Comparison of ENCODE assay signal across 16 cellular contexts in the genomic region with DNA sequence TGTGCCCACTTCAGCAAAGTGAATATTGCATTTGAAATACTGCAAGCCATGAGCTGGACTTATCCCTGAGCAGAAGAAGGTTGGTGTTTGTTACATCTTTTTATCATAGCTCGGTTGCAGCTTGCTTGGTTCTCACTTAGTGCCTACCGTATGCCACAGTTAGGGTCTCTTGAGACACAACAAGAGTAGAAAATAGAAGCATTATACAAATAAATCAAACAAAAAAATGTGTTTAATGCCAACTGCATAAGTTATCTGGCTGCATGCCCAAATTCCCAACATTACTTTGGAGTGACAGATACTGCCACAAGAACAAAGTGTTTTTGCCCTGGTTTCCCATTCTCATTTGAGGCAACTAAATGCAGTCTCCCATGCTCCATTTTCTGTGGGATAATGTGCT. TPM values are rescaled to one million over a fixed set of nuclear protein-coding genes. Genes with fewer than 3 reads are reported as not detected.
DNase-seq lines count a peak whose midpoint lies in the region; ATAC-seq, FAIRE-seq and TF ChIP-seq lines count a peak whose summit lies in the region.
"Had no signal": no experiment of that assay in that cellular context is flagged by ENCODE, and none has a peak within 500 bp of the region (broad histone marks: within the 10 kb centered on the region; RNA-seq: fewer than 3 reads in every experiment).

No MANE protein-coding gene starts in this region.

- H3K36me3 Mint-ChIP-seq in astrocyte (ENCODE audit: low read depth, unreplicated experiment) = peaks cover 40% of the 10 kb centered on the region
- H3K36me3 Mint-ChIP-seq: memory B cell had no signal

- no peak overlapping the region for H3K9ac ChIP-seq in astrocyte (ENCODE audit: low read length)

- TF ChIP-seq POLR2A in tibial nerve (IDR thresholded peaks at IDR 0.05) = no peak

- no peak for FAIRE-seq in astrocyte (lab: Jason Lieb, UNC)
- FAIRE-seq: endometrium, GM12891 had no signal

- H3K27me3 Mint-ChIP-seq in astrocyte (ENCODE audit: low read depth, unreplicated experiment) = no peaks in the 10 kb centered on the region
- H3K27me3 Mint-ChIP-seq: memory B cell had no signal

- H3K27me3 ChIP-seq in astrocyte (ENCODE audit: insufficient read depth, low read length) (no peaks in the 10 kb centered on the region), tibial nerve (no peaks in the 10 kb centered on the region)
- H3K27me3 ChIP-seq: upper lobe of left lung had no signal

- H3K4me1 Mint-ChIP-seq in astrocyte (ENCODE audit: low read depth, unreplicated experiment) = peaks cover 11% of the 10 kb centered on the region
- H3K4me1 Mint-ChIP-seq: GM23338, memory B cell had no signal

- no peak for TF ChIP-seq EP300 in tibial nerve (IDR thresholded peaks at IDR 0.05)

- no peak overlapping the region for H3K27ac Mint-ChIP-seq in astrocyte (ENCODE audit: unreplicated experiment)
- H3K27ac Mint-ChIP-seq: GM23338, memory B cell had no signal

- no peaks in the 10 kb centered on the region for H3K9me3 ChIP-seq in astrocyte (ENCODE audit: insufficient read depth, low read depth, low read length)
- no peaks in the 10 kb centered on the region for H3K9me3 ChIP-seq in tibial nerve
- H3K9me3 ChIP-seq: upper lobe of left lung had no signal

- H3K4me1 ChIP-seq in astrocyte (ENCODE audit: insufficient read depth, low read length) (peaks cover 7% of the 10 kb centered on the region), tibial nerve (peaks cover 0 to 17% (median 2%) of the 10 kb centered on the region in 4 donors)
- H3K4me1 ChIP-seq: upper lobe of left lung had no signal

- no peak overlapping the region for H3K4me3 ChIP-seq in astrocyte (ENCODE audit: insufficient read depth, low read depth, low read length)
- no peak overlapping the region for H3K4me3 ChIP-seq in tibial nerve
- H3K4me3 ChIP-seq: GM23338, upper lobe of left lung had no signal

- TF ChIP-seq CTCF in astrocyte (IDR thresholded peaks at IDR 0.05; ENCODE audit: insufficient read depth, low read depth, low read length) (no peak), tibial nerve (IDR thresholded peaks at IDR 0.05) (no peak)

- no peaks in the 10 kb centered on the region for H4K20me1 ChIP-seq in astrocyte (ENCODE audit: insufficient read depth, low read length)

- H2AFZ ChIP-seq in astrocyte (ENCODE audit: low read depth, low read length) = no peak overlapping the region
- H2AFZ ChIP-seq: GM23338 had no signal

- H3K9me3 Mint-ChIP-seq in astrocyte (ENCODE audit: unreplicated experiment) = peaks cover 6% of the 10 kb centered on the region

- ATAC-seq in HG03095 (IDR thresholded peaks at IDR 0.05; ENCODE audit: unreplicated experiment) (no peak), HG03378 (IDR thresholded peaks at IDR 0.05; ENCODE audit: unreplicated experiment) (no peak)
- ATAC-seq: activated T-cell treated with anti-CD3 and anti-CD28 coated beads, Interleukin-2, amount 50 U/mL, for 4 hours; GM23338 had no signal

- H3K79me2 ChIP-seq in astrocyte (ENCODE audit: insufficient read depth, low read length) = no peaks in the 10 kb centered on the region

- peak overlapping the region; percentile 19 for H3K4me2 ChIP-seq in astrocyte (ENCODE audit: low read length)
- H3K4me2 ChIP-seq: GM23338 had no signal

- no peak overlapping the region for H3K4me3 Mint-ChIP-seq in astrocyte (ENCODE audit: unreplicated experiment)
- H3K4me3 Mint-ChIP-seq: activated T-cell treated with anti-CD3 and anti-CD28 coated beads, Interleukin-2, amount 50 U/mL, for 4 hours; GM23338; memory B cell had no signal

- no peak overlapping the region for H3K27ac ChIP-seq in astrocyte (ENCODE audit: low read depth, low read length)
- H3K27ac ChIP-seq in tibial nerve = peak overlapping the region in 1 of 4 donors; percentile 16
- H3K27ac ChIP-seq: HL-60, upper lobe of left lung had no signal

- WGBS in tibial nerve, 2 donors = 29 to 35% methylated on average over 2 of the region's 2 CpGs

- DNase-seq in A172 (ENCODE audit: low spot score) (peak; percentile 75), HCEC 1CT (peak; percentile 45), astrocyte (ENCODE audit: low read depth) (peak; percentile 41), fibroblast of the conjunctiva (ENCODE audit: low read depth) (peak; percentile 26), NCI-H1694 (lab: John Stamatoyannopoulos, UW) (no peak), tibial nerve (ENCODE audit: low spot score in 2 of 2) (no peak)
- DNase-seq: activated CD4-positive, CD25-positive, alpha-beta regulatory T cell treated with anti-CD3 and anti-CD28 coated beads, Interleukin-2, amount 50 U/mL, for 72 hours; activated T-cell treated with anti-CD3 and anti-CD28 coated beads, Interleukin-2, amount 50 U/mL, for 4 hours; upper lobe of left lung had no signal

- H3K36me3 ChIP-seq in astrocyte (ENCODE audit: insufficient read depth, low read length) (no peaks in the 10 kb centered on the region), tibial nerve (peaks cover 0 to 12% (median 0%) of the 10 kb centered on the region in 3 donors)

RNA-seq across cellular contexts. Expression of gene LAMP5, which starts 53.9 kb away (rescaled TPM):
- total RNA-seq in A172 (2014; rRNA removed; shearing (Covaris generic)) = not detected in 2 replicates
- total RNA-seq in astrocyte (2.3 and 4.7 TPM in 2 replicates), tibial nerve (under 1 TPM in 3 of 4 donors, not detected in 1; 0.21 to 0.59 (median 0.44) TPM)
- total RNA-seq: activated T-cell treated with anti-CD3 and anti-CD28 coated beads, Interleukin-2, amount 50 U/mL, for 4 hours had no signal

Comparison
In these comparisons a context has a peak if more than half of its experiments do, and no peak if none do; other contexts are left out.
1. DNase-seq: peak in A172 (single experiment), HCEC 1CT (single experiment), astrocyte (single experiment) and fibroblast of the conjunctiva (single experiment); none in NCI-H1694 (single experiment) and tibial nerve (0 of 2).